ENCODE assay signal across 1 cellular context in the genomic region with DNA sequence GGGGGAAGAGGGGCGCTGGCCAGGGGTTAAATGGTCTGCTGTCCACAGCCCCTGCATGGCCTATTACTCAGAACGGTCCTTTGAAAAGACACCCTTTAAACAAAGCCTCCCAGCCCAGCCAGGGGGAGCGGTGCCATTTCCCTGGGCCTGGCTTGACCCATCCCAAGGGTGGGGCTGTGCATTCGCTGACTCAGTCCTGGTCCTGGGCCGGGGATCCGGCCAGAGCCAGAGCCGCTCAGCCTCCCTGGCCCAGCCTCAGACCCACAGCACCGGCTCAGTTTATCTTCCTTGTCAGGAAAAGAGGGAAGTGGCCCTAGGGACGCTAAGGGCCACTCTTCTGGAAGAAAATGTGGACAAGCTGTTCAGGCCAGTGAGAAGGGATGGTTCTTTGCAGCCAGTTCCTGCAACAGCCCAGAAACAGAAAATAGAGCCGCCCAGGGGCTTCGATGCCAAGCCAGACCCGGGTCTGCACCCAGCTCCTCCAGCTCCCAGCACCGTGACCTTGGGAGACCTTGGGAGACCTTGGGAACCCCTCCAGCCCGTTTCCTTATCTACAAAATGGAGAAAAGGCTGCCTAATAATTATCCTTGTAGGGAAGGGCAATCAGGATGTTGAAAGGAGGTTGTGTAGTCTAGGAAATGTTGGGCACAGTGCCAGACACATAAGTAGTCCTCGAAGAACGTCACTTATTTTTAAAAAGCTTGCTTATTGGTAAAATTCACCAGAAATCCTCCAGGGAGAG.
TF ChIP-seq lines count a peak whose summit lies in the region.

No MANE protein-coding gene starts in this region.

TF ChIP-seq in H1, 55 proteins besides CTCF, POLR2A, EP300 and RAD21 (continued from another document):
- TF ChIP-seq, protein P1, sequence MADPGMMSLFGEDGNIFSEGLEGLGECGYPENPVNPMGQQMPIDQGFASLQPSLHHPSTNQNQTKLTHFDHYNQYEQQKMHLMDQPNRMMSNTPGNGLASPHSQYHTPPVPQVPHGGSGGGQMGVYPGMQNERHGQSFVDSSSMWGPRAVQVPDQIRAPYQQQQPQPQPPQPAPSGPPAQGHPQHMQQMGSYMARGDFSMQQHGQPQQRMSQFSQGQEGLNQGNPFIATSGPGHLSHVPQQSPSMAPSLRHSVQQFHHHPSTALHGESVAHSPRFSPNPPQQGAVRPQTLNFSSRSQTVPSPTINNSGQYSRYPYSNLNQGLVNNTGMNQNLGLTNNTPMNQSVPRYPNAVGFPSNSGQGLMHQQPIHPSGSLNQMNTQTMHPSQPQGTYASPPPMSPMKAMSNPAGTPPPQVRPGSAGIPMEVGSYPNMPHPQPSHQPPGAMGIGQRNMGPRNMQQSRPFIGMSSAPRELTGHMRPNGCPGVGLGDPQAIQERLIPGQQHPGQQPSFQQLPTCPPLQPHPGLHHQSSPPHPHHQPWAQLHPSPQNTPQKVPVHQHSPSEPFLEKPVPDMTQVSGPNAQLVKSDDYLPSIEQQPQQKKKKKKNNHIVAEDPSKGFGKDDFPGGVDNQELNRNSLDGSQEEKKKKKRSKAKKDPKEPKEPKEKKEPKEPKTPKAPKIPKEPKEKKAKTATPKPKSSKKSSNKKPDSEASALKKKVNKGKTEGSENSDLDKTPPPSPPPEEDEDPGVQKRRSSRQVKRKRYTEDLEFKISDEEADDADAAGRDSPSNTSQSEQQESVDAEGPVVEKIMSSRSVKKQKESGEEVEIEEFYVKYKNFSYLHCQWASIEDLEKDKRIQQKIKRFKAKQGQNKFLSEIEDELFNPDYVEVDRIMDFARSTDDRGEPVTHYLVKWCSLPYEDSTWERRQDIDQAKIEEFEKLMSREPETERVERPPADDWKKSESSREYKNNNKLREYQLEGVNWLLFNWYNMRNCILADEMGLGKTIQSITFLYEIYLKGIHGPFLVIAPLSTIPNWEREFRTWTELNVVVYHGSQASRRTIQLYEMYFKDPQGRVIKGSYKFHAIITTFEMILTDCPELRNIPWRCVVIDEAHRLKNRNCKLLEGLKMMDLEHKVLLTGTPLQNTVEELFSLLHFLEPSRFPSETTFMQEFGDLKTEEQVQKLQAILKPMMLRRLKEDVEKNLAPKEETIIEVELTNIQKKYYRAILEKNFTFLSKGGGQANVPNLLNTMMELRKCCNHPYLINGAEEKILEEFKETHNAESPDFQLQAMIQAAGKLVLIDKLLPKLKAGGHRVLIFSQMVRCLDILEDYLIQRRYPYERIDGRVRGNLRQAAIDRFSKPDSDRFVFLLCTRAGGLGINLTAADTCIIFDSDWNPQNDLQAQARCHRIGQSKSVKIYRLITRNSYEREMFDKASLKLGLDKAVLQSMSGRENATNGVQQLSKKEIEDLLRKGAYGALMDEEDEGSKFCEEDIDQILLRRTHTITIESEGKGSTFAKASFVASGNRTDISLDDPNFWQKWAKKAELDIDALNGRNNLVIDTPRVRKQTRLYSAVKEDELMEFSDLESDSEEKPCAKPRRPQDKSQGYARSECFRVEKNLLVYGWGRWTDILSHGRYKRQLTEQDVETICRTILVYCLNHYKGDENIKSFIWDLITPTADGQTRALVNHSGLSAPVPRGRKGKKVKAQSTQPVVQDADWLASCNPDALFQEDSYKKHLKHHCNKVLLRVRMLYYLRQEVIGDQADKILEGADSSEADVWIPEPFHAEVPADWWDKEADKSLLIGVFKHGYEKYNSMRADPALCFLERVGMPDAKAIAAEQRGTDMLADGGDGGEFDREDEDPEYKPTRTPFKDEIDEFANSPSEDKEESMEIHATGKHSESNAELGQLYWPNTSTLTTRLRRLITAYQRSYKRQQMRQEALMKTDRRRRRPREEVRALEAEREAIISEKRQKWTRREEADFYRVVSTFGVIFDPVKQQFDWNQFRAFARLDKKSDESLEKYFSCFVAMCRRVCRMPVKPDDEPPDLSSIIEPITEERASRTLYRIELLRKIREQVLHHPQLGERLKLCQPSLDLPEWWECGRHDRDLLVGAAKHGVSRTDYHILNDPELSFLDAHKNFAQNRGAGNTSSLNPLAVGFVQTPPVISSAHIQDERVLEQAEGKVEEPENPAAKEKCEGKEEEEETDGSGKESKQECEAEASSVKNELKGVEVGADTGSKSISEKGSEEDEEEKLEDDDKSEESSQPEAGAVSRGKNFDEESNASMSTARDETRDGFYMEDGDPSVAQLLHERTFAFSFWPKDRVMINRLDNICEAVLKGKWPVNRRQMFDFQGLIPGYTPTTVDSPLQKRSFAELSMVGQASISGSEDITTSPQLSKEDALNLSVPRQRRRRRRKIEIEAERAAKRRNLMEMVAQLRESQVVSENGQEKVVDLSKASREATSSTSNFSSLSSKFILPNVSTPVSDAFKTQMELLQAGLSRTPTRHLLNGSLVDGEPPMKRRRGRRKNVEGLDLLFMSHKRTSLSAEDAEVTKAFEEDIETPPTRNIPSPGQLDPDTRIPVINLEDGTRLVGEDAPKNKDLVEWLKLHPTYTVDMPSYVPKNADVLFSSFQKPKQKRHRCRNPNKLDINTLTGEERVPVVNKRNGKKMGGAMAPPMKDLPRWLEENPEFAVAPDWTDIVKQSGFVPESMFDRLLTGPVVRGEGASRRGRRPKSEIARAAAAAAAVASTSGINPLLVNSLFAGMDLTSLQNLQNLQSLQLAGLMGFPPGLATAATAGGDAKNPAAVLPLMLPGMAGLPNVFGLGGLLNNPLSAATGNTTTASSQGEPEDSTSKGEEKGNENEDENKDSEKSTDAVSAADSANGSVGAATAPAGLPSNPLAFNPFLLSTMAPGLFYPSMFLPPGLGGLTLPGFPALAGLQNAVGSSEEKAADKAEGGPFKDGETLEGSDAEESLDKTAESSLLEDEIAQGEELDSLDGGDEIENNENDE (IDR thresholded peaks at IDR 0.05; ENCODE audit: insufficient replicate concordance, low read length), result no peak
- TF ChIP-seq NANOG (IDR thresholded peaks at IDR 0.05; ENCODE audit: insufficient read depth, low read depth, low read length, poor library complexity, severe bottlenecking) (no peak), TBP (IDR thresholded peaks at IDR 0.05; ENCODE audit: low read depth, low read length) (no peak), TAF7 (optimal IDR thresholded peaks at IDR 0.05; ENCODE audit: borderline replicate concordance, low read depth, low read length) (no peak), KDM5A (IDR thresholded peaks at IDR 0.05; ENCODE audit: low read length) (no peak), ZNF274 (IDR thresholded peaks at IDR 0.05; ENCODE audit: borderline replicate concordance, extremely low read depth, low read length) (no peak), POU5F1 (IDR thresholded peaks at IDR 0.05; ENCODE audit: low read depth, low read length) (no peak), GABPA (IDR thresholded peaks at IDR 0.05; ENCODE audit: borderline replicate concordance, insufficient read depth, low read length) (no peak), POLR2AphosphoS5 (IDR thresholded peaks at IDR 0.05; ENCODE audit: low read depth, low read length) (no peak), CEBPB (IDR thresholded peaks at IDR 0.05; ENCODE audit: low read depth, low read length) (no peak), BACH1 (IDR thresholded peaks at IDR 0.05; ENCODE audit: low read length) (no peak)
